ENCODE assay signal across 8 cellular contexts in the genomic region with DNA sequence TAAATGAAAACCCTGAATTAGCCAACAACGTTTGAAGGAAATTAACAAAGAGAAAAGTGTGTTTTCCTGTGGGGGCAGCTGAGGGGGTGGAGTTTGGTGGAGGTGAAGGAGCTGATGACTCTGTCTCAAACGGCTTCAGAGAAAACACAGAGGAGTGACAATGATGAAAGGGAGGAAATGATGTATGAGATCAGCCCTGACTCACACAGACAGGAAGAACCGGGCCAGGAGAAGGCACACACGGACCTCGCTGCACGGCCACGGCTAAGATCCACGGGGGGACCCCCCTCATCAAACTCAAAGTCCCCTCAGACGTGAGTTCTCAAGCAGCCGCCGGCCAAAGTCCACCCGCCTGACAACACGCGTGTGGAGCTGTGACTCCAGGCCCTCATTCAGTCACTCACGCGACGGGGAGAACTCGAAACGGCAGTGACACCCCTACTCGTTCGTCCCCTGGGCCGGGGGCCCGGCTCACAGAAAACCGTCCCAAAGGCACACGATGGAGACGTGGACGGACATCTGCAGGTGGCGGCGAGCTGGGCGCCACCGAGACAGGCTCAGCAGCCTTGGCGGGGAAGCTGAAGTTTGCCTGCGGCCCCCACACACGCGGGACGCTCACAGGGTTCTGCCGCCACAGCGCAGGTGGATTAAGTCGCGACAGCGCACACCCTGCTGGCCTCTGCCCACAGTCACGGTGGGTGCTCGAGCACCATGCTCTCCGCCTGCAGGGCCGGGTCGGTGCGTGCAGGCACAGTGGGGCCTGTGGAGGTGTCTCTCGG. TPM values are rescaled to one million over a fixed set of nuclear protein-coding genes. Genes with fewer than 3 reads are reported as not detected.
A peak's percentile ranks its signal among the peaks of the same experiment; 100 is the strongest.
DNase-seq lines count a peak whose midpoint lies in the region; ATAC-seq and TF ChIP-seq lines count a peak whose summit lies in the region.

No MANE protein-coding gene starts in this region.

- peak overlapping the region; percentile 8 to 69 (median 45) for H3K4me3 Mint-ChIP-seq in T-cell
- H3K4me3 Mint-ChIP-seq in activated naive CD8-positive, alpha-beta T cell treated with anti-CD3 and anti-CD28 coated beads, Interleukin-2, amount 50 U/mL, for 24 hours = peak overlapping the region; percentile 29

- WGBS in spleen, 5 donors = 80 to 83% (median 83%) methylated on average over 35 to 48 of the region's 48 CpGs

- POLR2A ChIA-PET in T-cell (lab: Charles Lee) = no interaction called here

- no peak overlapping the region for H3K4me3 ChIP-seq in spleen

- CTCF ChIA-PET in T-cell (lab: Charles Lee) = no interaction called here

- no peaks in the 10 kb centered on the region for H3K27me3 ChIP-seq in spleen (replicated peaks in 1 of 7)

- H3K4me1 Mint-ChIP-seq in T-cell = peaks cover 26 to 29% (median 27%) of the 10 kb centered on the region in 3 donors
- H3K4me1 Mint-ChIP-seq in activated naive CD8-positive, alpha-beta T cell treated with anti-CD3 and anti-CD28 coated beads, Interleukin-2, amount 50 U/mL, for 24 hours = peaks cover 20% of the 10 kb centered on the region

- peak overlapping the region; percentile 89 to 95 for H3K27ac Mint-ChIP-seq in T-cell
- peak overlapping the region; percentile 90 for H3K27ac Mint-ChIP-seq in activated naive CD8-positive, alpha-beta T cell treated with anti-CD3 and anti-CD28 coated beads, Interleukin-2, amount 50 U/mL, for 24 hours

- no peak for TF ChIP-seq CTCF in spleen (IDR thresholded peaks at IDR 0.05 in 8 of 11, conservative IDR thresholded peaks at IDR 0.05 in 3 of 11)

- DNase-seq in GM03348 (ENCODE audit: low spot score) = peak; percentile 31
- DNase-seq in T-cell = peak in 31 of 34 experiments; percentile 17 to 61 (median 42)
- DNase-seq in activated naive CD8-positive, alpha-beta T cell treated with anti-CD3 and anti-CD28 coated beads, Interleukin-2, amount 50 U/mL, for 24 hours = peak; percentile 25
- peak; percentile 78 for DNase-seq in spleen
- no peak for DNase-seq in NCI-H2107 treated with DMSO at 0.1 percent for 48 hours (lab: John Stamatoyannopoulos, UW; ENCODE audit: unreplicated experiment)
- DNase-seq in sciatic nerve (ENCODE audit: low spot score) = no peak
- DNase-seq in DMS53 (lab: John Stamatoyannopoulos, UW) = no peak

- peaks cover 0 to 63% (median 30%) of the 10 kb centered on the region in 6 donors for H3K36me3 ChIP-seq in spleen

- peaks cover 0 to 16% (median 0%) of the 10 kb centered on the region in 6 donors for H3K4me1 ChIP-seq in spleen

- peaks cover 53% of the 10 kb centered on the region for H3K36me3 Mint-ChIP-seq in T-cell
- H3K36me3 Mint-ChIP-seq in activated naive CD8-positive, alpha-beta T cell treated with anti-CD3 and anti-CD28 coated beads, Interleukin-2, amount 50 U/mL, for 24 hours (ENCODE audit: low read depth) = peaks cover 56% of the 10 kb centered on the region

- H3K9me3 ChIP-seq in spleen = peaks cover 0 to 45% (median 37%) of the 10 kb centered on the region in 8 donors

- H3K9me3 Mint-ChIP-seq in T-cell = peaks cover 0 to 13% (median 3%) of the 10 kb centered on the region in 3 donors
- H3K9me3 Mint-ChIP-seq in activated naive CD8-positive, alpha-beta T cell treated with anti-CD3 and anti-CD28 coated beads, Interleukin-2, amount 50 U/mL, for 24 hours = peaks cover 5% of the 10 kb centered on the region

- peak overlapping the region in 6 of 8 donors; percentile 22 to 79 (median 70) for H3K27ac ChIP-seq in spleen

- H3K27me3 Mint-ChIP-seq in T-cell = no peaks in the 10 kb centered on the region
- no peaks in the 10 kb centered on the region for H3K27me3 Mint-ChIP-seq in activated naive CD8-positive, alpha-beta T cell treated with anti-CD3 and anti-CD28 coated beads, Interleukin-2, amount 50 U/mL, for 24 hours

- ATAC-seq in T-cell (replicated peaks in 1 of 4) = peak; percentile 87 to 98 (median 96)
- peak; percentile 92 for ATAC-seq in activated naive CD8-positive, alpha-beta T cell treated with anti-CD3 and anti-CD28 coated beads, Interleukin-2, amount 50 U/mL, for 24 hours
- no peak for ATAC-seq in sciatic nerve
- no peak for ATAC-seq in GM19324 (IDR thresholded peaks at IDR 0.05; ENCODE audit: low FRiP score, unreplicated experiment)

- intact Hi-C loops in spleen (cut with DNase I; ENCODE audit: low total_unique reads) (no loop called here), sciatic nerve (cut with DNase I) (no loop called here)

- no peak for TF ChIP-seq POLR2A in spleen (IDR thresholded peaks at IDR 0.05)

RNA-seq across cellular contexts. Expression of a gene that starts 28.8 kb away (rescaled TPM):
- 10 to 100 TPM; 30.5 to 56.5 (median 46.6) TPM for total RNA-seq in T-cell
- total RNA-seq in spleen = 10 to 100 TPM; 12.6 to 34.2 (median 24.4) TPM
- 10 to 100 TPM; 27.0 to 62.2 (median 45.8) TPM for polyA plus RNA-seq in spleen
- 35.4 TPM for total RNA-seq in sciatic nerve

RNA-seq across cellular contexts. Expression of a gene that starts 39.3 kb away (rescaled TPM):
- 100 to 1,000 TPM in 3 of 5 donors, 10 to 100 TPM in 2; 58.8 to 112 (median 111) TPM for total RNA-seq in T-cell
- 10 to 100 TPM; 25.4 to 50.4 (median 37.6) TPM for total RNA-seq in spleen
- polyA plus RNA-seq in spleen = 10 to 100 TPM; 43.8 to 69.4 (median 43.9) TPM
- total RNA-seq in sciatic nerve = 43.1 TPM

Comparison
In these comparisons a context has a peak if more than half of its experiments do, and no peak if none do; other contexts are left out.
1. DNase-seq: peak in GM03348 (single experiment), T-cell (31 of 34), activated naive CD8-positive, alpha-beta T cell treated with anti-CD3 and anti-CD28 coated beads, Interleukin-2, amount 50 U/mL, for 24 hours (single experiment) and spleen (single experiment); none in NCI-H2107 treated with DMSO at 0.1 percent for 48 hours (single experiment), sciatic nerve (single experiment) and DMS53 (single experiment).
2. ATAC-seq: peak in T-cell (4 of 4) and activated naive CD8-positive, alpha-beta T cell treated with anti-CD3 and anti-CD28 coated beads, Interleukin-2, amount 50 U/mL, for 24 hours (single experiment); none in sciatic nerve (single experiment) and GM19324 (single experiment).